Comparison of ENCODE assay signal across 25 cellular contexts in the genomic region with DNA sequence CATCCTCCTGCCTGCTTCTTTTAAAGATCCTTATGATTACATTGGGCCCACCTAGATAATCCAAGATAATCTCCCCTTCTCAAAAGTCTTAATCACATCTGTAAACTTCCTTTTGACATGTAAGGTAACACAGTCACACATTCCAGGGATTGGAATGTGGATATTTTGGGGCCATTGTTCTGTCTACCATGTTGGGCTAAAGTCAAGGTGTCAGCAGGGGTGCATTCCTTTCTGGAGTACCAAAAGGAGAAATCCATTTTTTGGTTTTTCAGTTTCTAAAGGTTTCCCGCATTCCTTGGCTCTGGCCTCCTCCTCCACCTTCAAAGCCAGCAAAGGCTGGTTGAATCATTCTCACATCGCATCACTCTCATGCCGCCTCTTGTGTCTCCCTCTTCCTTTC.
DNase-seq lines count a peak whose midpoint lies in the region; ATAC-seq and TF ChIP-seq lines count a peak whose summit lies in the region.
"Had no signal": no experiment of that assay in that cellular context is flagged by ENCODE, and none has a peak within 500 bp of the region (broad histone marks: within the 10 kb centered on the region; RNA-seq: fewer than 3 reads in every experiment).

No MANE protein-coding gene starts in this region.

- H3K27me3 Mint-ChIP-seq in glutamatergic neuron (ENCODE audit: unreplicated experiment) (peaks cover 6% of the 10 kb centered on the region), neural crest cell (ENCODE audit: low read depth) (peaks cover 19% of the 10 kb centered on the region)
- no peaks in the 10 kb centered on the region for H3K27me3 Mint-ChIP-seq in CD8-positive, alpha-beta T cell (ENCODE audit: low read depth)
- H3K27me3 Mint-ChIP-seq: CD4-positive, alpha-beta memory T cell had no signal

- no TSS peak for BruUV-seq in OCI-LY7 (replicated peaks; lab: Mats Ljungman, UMichigan)

- peaks cover 5% of the 10 kb centered on the region; the same call in 1 of the 2 replicates for H3K27me3 ChIP-seq in HUES64 (ENCODE audit: insufficient read depth, low read length)
- no peaks in the 10 kb centered on the region for H3K27me3 ChIP-seq in CD8-positive, alpha-beta T cell (ENCODE audit: insufficient read depth, low read length)

- H3K4me3 Mint-ChIP-seq in glutamatergic neuron (ENCODE audit: unreplicated experiment) (no peak overlapping the region), neural crest cell (peak overlapping the region; percentile 33)
- H3K4me3 Mint-ChIP-seq in CD8-positive, alpha-beta T cell, result no peak overlapping the region
- H3K4me3 Mint-ChIP-seq: CD4-positive, alpha-beta memory T cell had no signal

- peaks cover 12% of the 10 kb centered on the region; the same call in 1 of the 2 replicates for H3K9me3 ChIP-seq in HUES64 (ENCODE audit: insufficient read depth, low read depth, low read length)
- no peaks in the 10 kb centered on the region for H3K9me3 ChIP-seq in OCI-LY7 (ENCODE audit: low read length)
- no peaks in the 10 kb centered on the region for H3K9me3 ChIP-seq in CD8-positive, alpha-beta T cell (ENCODE audit: low read length)
- H3K9me3 ChIP-seq: Caco-2, HAP-1, MG63 had no signal

- H4K20me1 ChIP-seq in OCI-LY7 (ENCODE audit: insufficient read depth, low read length), result no peaks in the 10 kb centered on the region

- CTCF ChIA-PET in OCI-LY7 (lab: Charles Lee; ENCODE audit: unreplicated experiment), result no interaction called here
- CTCF ChIA-PET in CD8-positive, alpha-beta T cell (lab: Charles Lee), result no interaction called here

- peak overlapping the region; percentile 5 for H3K27ac Mint-ChIP-seq in glutamatergic neuron (ENCODE audit: unreplicated experiment)
- no peak overlapping the region for H3K27ac Mint-ChIP-seq in neural crest cell (ENCODE audit: unreplicated experiment)
- H3K27ac Mint-ChIP-seq in CD8-positive, alpha-beta T cell, result no peak overlapping the region
- H3K27ac Mint-ChIP-seq: CD4-positive, alpha-beta memory T cell had no signal

- peak overlapping the region; percentile 85; the same call in 1 of the 2 replicates for H3K27ac ChIP-seq in HUES64 (ENCODE audit: low read depth, low read length)
- H3K27ac ChIP-seq in OCI-LY7 (ENCODE audit: low read depth, low read length, poor library complexity, severe bottlenecking), result peak overlapping the region; percentile 32
- H3K27ac ChIP-seq in CD8-positive, alpha-beta T cell (ENCODE audit: low read depth, low read length), result no peak overlapping the region

- no peaks in the 10 kb centered on the region for H3K9me2 ChIP-seq in OCI-LY7 (ENCODE audit: insufficient read depth, low read length)

- peaks cover 8% of the 10 kb centered on the region; the same call in 1 of the 2 replicates for H3K79me2 ChIP-seq in OCI-LY7 (ENCODE audit: insufficient read depth, low read depth, low read length)

- no peaks in the 10 kb centered on the region for H3K36me3 ChIP-seq in HUES64 (ENCODE audit: insufficient read depth, low read length)
- no peaks in the 10 kb centered on the region; the same call in 1 of the 2 replicates for H3K36me3 ChIP-seq in OCI-LY7 (ENCODE audit: insufficient read depth, low read length)
- no peaks in the 10 kb centered on the region for H3K36me3 ChIP-seq in CD8-positive, alpha-beta T cell (ENCODE audit: insufficient read depth, low read length)
- H3K36me3 ChIP-seq: HAP-1, MG63 had no signal

- intact Hi-C loops in OCI-LY7 (cut with micrococcal nuclease; ENCODE audit: unreplicated experiment), result no loop called here
- intact Hi-C loops in CD8-positive, alpha-beta T cell (cut with DNase I, micrococcal nuclease), result loop anchor here (5.0 to 10.0 kb wide), 9 partner anchors 198 to 1788 kb away; a partner anchor contains a TSS

- no peak overlapping the region for H3K9ac ChIP-seq in HUES64 (ENCODE audit: low read depth, low read length)

- TF ChIP-seq CTCF in OCI-LY7 (conservative IDR thresholded peaks at IDR 0.05; ENCODE audit: low read length) (no peak), glutamatergic neuron (IDR thresholded peaks at IDR 0.05; ENCODE audit: partially characterized antibody, unreplicated experiment) (no peak), neural crest cell (conservative IDR thresholded peaks at IDR 0.05) (no peak)
- no peak for TF ChIP-seq CTCF in CD8-positive, alpha-beta T cell (IDR thresholded peaks at IDR 0.05)

- no peak for ATAC-seq in CD8-positive, alpha-beta T cell
- ATAC-seq: Panc1 had no signal

- WGBS in HUES64, result 89% methylated on average over 3 of the region's 3 CpGs

- peaks cover 5% of the 10 kb centered on the region for H3K36me3 Mint-ChIP-seq in glutamatergic neuron (ENCODE audit: unreplicated experiment)
- H3K36me3 Mint-ChIP-seq in neural crest cell (ENCODE audit: low read depth), result no peaks in the 10 kb centered on the region
- H3K36me3 Mint-ChIP-seq in CD8-positive, alpha-beta T cell, result no peaks in the 10 kb centered on the region
- H3K36me3 Mint-ChIP-seq: CD4-positive, alpha-beta memory T cell had no signal

- POLR2A ChIA-PET in OCI-LY7 (lab: Charles Lee), result no interaction called here
- POLR2A ChIA-PET in CD8-positive, alpha-beta T cell (lab: Charles Lee), result no interaction called here

- H3K4me2 ChIP-seq in OCI-LY7 (ENCODE audit: low read length), result peak overlapping the region; percentile 54

- peak overlapping the region; percentile 76; the same call in 1 of the 2 replicates for H2AFZ ChIP-seq in OCI-LY7 (ENCODE audit: low read length)

- H3K4me3 ChIP-seq in HUES64 (ENCODE audit: low read length) (no peak overlapping the region), OCI-LY7 (ENCODE audit: low read depth, low read length, poor library complexity, severe bottlenecking) (no peak overlapping the region)
- H3K4me3 ChIP-seq in CD8-positive, alpha-beta T cell (ENCODE audit: low read depth, low read length), result no peak overlapping the region
- H3K4me3 ChIP-seq: HAP-1, MG63 had no signal

- no peak for DNase-seq in OCI-LY7 (ENCODE audit: low spot score)
- no peak for DNase-seq in glutamatergic neuron
- no peak for DNase-seq in neural crest cell (ENCODE audit: low read depth, low spot score)
- DNase-seq in cerebellum (ENCODE audit: low spot score), result no peak
- DNase-seq in CD8-positive, alpha-beta T cell, result no peak
- DNase-seq in dermis blood vessel endothelial cell, result no peak
- DNase-seq in activated CD4-positive, alpha-beta T cell treated with anti-CD3 and anti-CD28 coated beads, Interleukin-2, amount 50 U/mL, for 48 hours, result no peak
- DNase-seq: C1 segment of cervical spinal cord; Caco-2; CD4-positive, alpha-beta memory T cell; DMS 273 treated with DMSO at 0.1 percent for 48 hours; DMS79 treated with DMSO at 0.1 percent for 48 hours; IMR-90; KG1; MG63; NCI-H1436; NCI-H187; NCI-H2081 treated with DMSO at 0.1 percent for 48 hours; NCI-H2171 treated with DMSO at 0.1 percent for 48 hours; NCI-H345; NK-92 treated with Interleukin-12 subunit alpha and Interleukin-12 subunit beta, amount 100 ng/mL, for 24 hours; SHP77 treated with DMSO at 0.1 percent for 48 hours had no signal

- peaks cover 26% of the 10 kb centered on the region for H3K4me1 ChIP-seq in HUES64 (ENCODE audit: insufficient read depth, low read length)
- peaks cover 47% of the 10 kb centered on the region for H3K4me1 ChIP-seq in OCI-LY7 (ENCODE audit: insufficient read depth, low read length, poor library complexity, severe bottlenecking)
- peaks cover 14% of the 10 kb centered on the region for H3K4me1 ChIP-seq in CD8-positive, alpha-beta T cell (ENCODE audit: insufficient read depth, low read length)

- H3K9me3 Mint-ChIP-seq in glutamatergic neuron (ENCODE audit: unreplicated experiment) (peaks cover 9% of the 10 kb centered on the region), neural crest cell (no peaks in the 10 kb centered on the region)
- no peaks in the 10 kb centered on the region for H3K9me3 Mint-ChIP-seq in CD8-positive, alpha-beta T cell

- H3K4me1 Mint-ChIP-seq in glutamatergic neuron (ENCODE audit: low read depth, unreplicated experiment), result peaks cover 36% of the 10 kb centered on the region
- H3K4me1 Mint-ChIP-seq in neural crest cell, result peaks cover 27% of the 10 kb centered on the region
- H3K4me1 Mint-ChIP-seq in CD8-positive, alpha-beta T cell (ENCODE audit: low read depth), result peaks cover 16% of the 10 kb centered on the region
